ENCODE assay signal across 8 cellular contexts in genomic region chr9:129460323-129461261, GRCh38.
DNase-seq lines count a peak whose midpoint lies in the region; ATAC-seq and TF ChIP-seq lines count a peak whose summit lies in the region.

No MANE protein-coding gene starts in this region.

- peak overlapping the region; percentile 60; the same call in 1 of the 2 replicates for H3K9ac ChIP-seq in HUES48 (ENCODE audit: low read depth, low read length)
- H3K9ac ChIP-seq in OCI-LY1 (ENCODE audit: low read length) = peak overlapping the region; percentile 58; the same call in 1 of the 2 replicates

- peaks cover 16% of the 10 kb centered on the region for H3K27me3 ChIP-seq in HUES48 (ENCODE audit: control insufficient read depth, insufficient read depth, low read length)
- no peaks in the 10 kb centered on the region for H3K27me3 ChIP-seq in OCI-LY1 (ENCODE audit: insufficient read depth, low read length)

- peak overlapping the region; percentile 57 for H3K4me2 ChIP-seq in OCI-LY1 (ENCODE audit: low read length)

- H3K79me2 ChIP-seq in OCI-LY1 (ENCODE audit: insufficient read depth, low read length) = no peaks in the 10 kb centered on the region

- H4K20me1 ChIP-seq in OCI-LY1 (ENCODE audit: insufficient read depth, low read length) = no peaks in the 10 kb centered on the region

- H3K4me1 ChIP-seq in HUES48 (ENCODE audit: control insufficient read depth, insufficient read depth, low read length) (peaks cover 19% of the 10 kb centered on the region), OCI-LY1 (ENCODE audit: insufficient read depth, low read length, severe bottlenecking) (peaks cover 36% of the 10 kb centered on the region)

- H3K9me3 ChIP-seq in HUES48 (ENCODE audit: control insufficient read depth, insufficient read depth, low read length) (no peaks in the 10 kb centered on the region), OCI-LY1 (ENCODE audit: low read length) (no peaks in the 10 kb centered on the region)

- TF ChIP-seq CTCF in OCI-LY1 (IDR thresholded peaks at IDR 0.05; ENCODE audit: low read length) (no peak), epithelial cell of esophagus (IDR thresholded peaks at IDR 0.05; ENCODE audit: insufficient read depth, low read depth, low read length, missing control alignments) (no peak)

- no peak overlapping the region for H2AFZ ChIP-seq in OCI-LY1 (ENCODE audit: low read length)

- ATAC-seq in GM19372 (IDR thresholded peaks at IDR 0.05; ENCODE audit: low read depth, unreplicated experiment) = peak; percentile 73

- H3K36me3 ChIP-seq in HUES48 (ENCODE audit: control insufficient read depth, insufficient read depth, low read length) = no peaks in the 10 kb centered on the region
- no peaks in the 10 kb centered on the region for H3K36me3 ChIP-seq in OCI-LY1 (ENCODE audit: insufficient read depth, low read length)

- H3K27ac ChIP-seq in HUES48 (ENCODE audit: low read depth, low read length) (peak overlapping the region; percentile 89), OCI-LY1 (ENCODE audit: low read depth, low read length, poor library complexity, severe bottlenecking) (peak overlapping the region; percentile 91)

- H3K9me2 ChIP-seq in OCI-LY1 (ENCODE audit: low read depth, low read length) = no peaks in the 10 kb centered on the region

- H3K4me3 ChIP-seq in HUES48 (ENCODE audit: low read depth, low read length) (peak overlapping the region; percentile 66), OCI-LY1 (ENCODE audit: low read depth, low read length, poor library complexity, severe bottlenecking) (peak overlapping the region; percentile 41), epithelial cell of esophagus (ENCODE audit: low read length) (peak overlapping the region; percentile 42)

- H3F3A ChIP-seq in OCI-LY1 (ENCODE audit: insufficient read depth, low read length) = no peaks in the 10 kb centered on the region

- DNase-seq in Ammon's horn (ENCODE audit: low spot score) = peak; percentile 99
- peak; percentile 89 for DNase-seq in activated T-cell treated with anti-CD3 and anti-CD28 coated beads for 4 hours
- DNase-seq in epithelial cell of esophagus (ENCODE audit: low read depth) = peak; percentile 85
- DNase-seq in middle frontal gyrus (ENCODE audit: extremely low spot score, low spot score) = peak; percentile 95
- DNase-seq in stimulated activated CD8-positive, alpha-beta memory T cell treated with anti-CD3 and anti-CD28 coated beads, Interleukin-15, amount 100 ng/mL, for 4 hours (ENCODE audit: low read depth in 2 of 2) = peak; percentile 75 to 83

Comparison
In these comparisons a context has a peak if more than half of its experiments do, and no peak if none do; other contexts are left out.
1. Peak in every context shown above with its lines: DNase-seq, ATAC-seq, H3K4me3 ChIP-seq and H3K27ac ChIP-seq.